ENCODE assay signal across 1 cellular context in genomic region chr11:130413383-130414106, GRCh38.
TF ChIP-seq lines count a peak whose summit lies in the region.

No MANE protein-coding gene starts in this region.

TF ChIP-seq in H1, 55 proteins besides CTCF, POLR2A, EP300 and RAD21:
- no peak for TF ChIP-seq RNF2 (IDR thresholded peaks at IDR 0.05; ENCODE audit: borderline replicate concordance, low read depth, low read length, missing control alignments, poor library complexity, severe bottlenecking)
- TF ChIP-seq TEAD4 (IDR thresholded peaks at IDR 0.05; ENCODE audit: low read depth, low read length): no peak
- TF ChIP-seq EZH2 (IDR thresholded peaks at IDR 0.05; ENCODE audit: low read depth, low read length, severe bottlenecking): no peak
- no peak for TF ChIP-seq JUND (IDR thresholded peaks at IDR 0.05; ENCODE audit: low read length)
- no peak for TF ChIP-seq MAX (IDR thresholded peaks at IDR 0.05)
- no peak for TF ChIP-seq NANOG (IDR thresholded peaks at IDR 0.05; ENCODE audit: insufficient read depth, low read depth, low read length, poor library complexity, severe bottlenecking)
- no peak for TF ChIP-seq SP2 (IDR thresholded peaks at IDR 0.05; ENCODE audit: low read length)
- TF ChIP-seq HDAC6 (IDR thresholded peaks at IDR 0.05; ENCODE audit: low read depth, low read length): no peak
